Comparison of ENCODE assay signal across 30 cellular contexts in the genomic region with DNA sequence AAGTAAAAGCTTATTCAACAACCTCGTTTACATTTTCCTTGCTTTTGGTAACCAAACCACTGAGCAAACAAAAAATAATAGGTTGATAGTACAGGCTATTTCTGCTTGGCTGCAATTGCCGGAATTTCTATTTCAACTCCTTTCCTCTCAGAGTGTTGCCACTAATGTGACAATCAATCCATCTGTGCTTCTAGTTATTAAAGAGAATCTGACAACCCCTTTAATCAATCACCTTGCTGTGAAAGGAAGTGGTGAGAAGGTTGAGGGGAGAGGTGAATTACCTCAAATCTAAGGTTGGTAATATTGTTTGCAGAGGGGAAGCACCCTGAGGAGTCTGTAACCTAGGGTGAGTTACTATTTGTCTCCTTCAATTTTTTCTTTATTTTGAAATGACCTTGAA.
"Had no signal": no experiment of that assay in that cellular context is flagged by ENCODE, and none has a peak within 500 bp of the region (broad histone marks: within the 10 kb centered on the region; RNA-seq: fewer than 3 reads in every experiment).

No MANE protein-coding gene starts in this region.

- H3K27ac Mint-ChIP-seq: memory B cell; naive thymus-derived CD4-positive, alpha-beta T cell; natural killer cell treated with Interleukin-12 subunit alpha and Interleukin-12 subunit beta and Interleukin-15 and Interleukin-18, amount 100 ng/mL, for 72 hours; stimulated activated memory B cell treated with anti-CD40 and anti-IgM and Interleukin-4, amounts not matched to agents 10 μg/mL and 1 μg/mL and 100 μg/mL, for 72 hours; stimulated activated naive CD8-positive, alpha-beta T cell treated with anti-CD3 and anti-CD28 coated beads, Interleukin-15, amount 100 ng/mL, for 72 hours had no signal

- H3K4me3 Mint-ChIP-seq: memory B cell; naive thymus-derived CD4-positive, alpha-beta T cell; natural killer cell treated with Interleukin-12 subunit alpha and Interleukin-12 subunit beta and Interleukin-15 and Interleukin-18, amount 100 ng/mL, for 72 hours; neural crest cell; stimulated activated memory B cell treated with anti-CD40 and anti-IgM and Interleukin-4, amounts not matched to agents 10 μg/mL and 1 μg/mL and 100 μg/mL, for 72 hours; stimulated activated naive CD8-positive, alpha-beta T cell treated with anti-CD3 and anti-CD28 coated beads, Interleukin-15, amount 100 ng/mL, for 72 hours had no signal

- H3K4me1 Mint-ChIP-seq: memory B cell; naive thymus-derived CD4-positive, alpha-beta T cell; neural crest cell; stimulated activated memory B cell treated with anti-CD40 and anti-IgM and Interleukin-4, amounts not matched to agents 10 μg/mL and 1 μg/mL and 100 μg/mL, for 72 hours; stimulated activated naive CD8-positive, alpha-beta T cell treated with anti-CD3 and anti-CD28 coated beads, Interleukin-15, amount 100 ng/mL, for 72 hours had no signal

- H3K4me3 ChIP-seq: left ventricle myocardium inferior, lung, mucosa of descending colon, pancreas, prostate gland, sigmoid colon, spleen, testis, thyroid gland, transverse colon, upper lobe of left lung, vagina had no signal

- H3K36me3 ChIP-seq: left ventricle myocardium inferior, pancreas, prostate gland, sigmoid colon, spleen, thyroid gland, transverse colon, upper lobe of left lung, vagina had no signal

- ATAC-seq: mucosa of descending colon; naive thymus-derived CD4-positive, alpha-beta T cell; natural killer cell treated with Interleukin-12 subunit alpha and Interleukin-12 subunit beta and Interleukin-15 and Interleukin-18, amount 100 ng/mL, for 72 hours; pancreas; right cardiac atrium; stimulated activated memory B cell treated with anti-CD40 and anti-IgM and Interleukin-4, amounts not matched to agents 10 μg/mL and 1 μg/mL and 100 μg/mL, for 72 hours; stimulated activated naive CD8-positive, alpha-beta T cell treated with anti-CD3 and anti-CD28 coated beads, Interleukin-15, amount 100 ng/mL, for 72 hours had no signal

- H3K4me1 ChIP-seq: left ventricle myocardium inferior, pancreas, prostate gland, sigmoid colon, spleen, testis, transverse colon, upper lobe of left lung, vagina had no signal

- H3K27me3 Mint-ChIP-seq: memory B cell; naive thymus-derived CD4-positive, alpha-beta T cell; natural killer cell treated with Interleukin-12 subunit alpha and Interleukin-12 subunit beta and Interleukin-15 and Interleukin-18, amount 100 ng/mL, for 72 hours; stimulated activated memory B cell treated with anti-CD40 and anti-IgM and Interleukin-4, amounts not matched to agents 10 μg/mL and 1 μg/mL and 100 μg/mL, for 72 hours; stimulated activated naive CD8-positive, alpha-beta T cell treated with anti-CD3 and anti-CD28 coated beads, Interleukin-15, amount 100 ng/mL, for 72 hours had no signal

- H3K36me3 Mint-ChIP-seq: memory B cell; naive thymus-derived CD4-positive, alpha-beta T cell; stimulated activated memory B cell treated with anti-CD40 and anti-IgM and Interleukin-4, amounts not matched to agents 10 μg/mL and 1 μg/mL and 100 μg/mL, for 72 hours had no signal

- H3K27ac ChIP-seq: left ventricle myocardium inferior, pancreas, prostate gland, sigmoid colon, spleen, testis, thyroid gland, transverse colon, upper lobe of left lung, vagina had no signal

- DNase-seq: hypothalamus; islet precursor cell; left ventricle myocardium inferior; midbrain; mucosa of descending colon; naive thymus-derived CD4-positive, alpha-beta T cell; nucleus accumbens; pancreas; posterior cingulate gyrus; retina; right cardiac atrium; sigmoid colon; small intestine; spleen; stimulated activated CD4-positive, alpha-beta T cell treated with anti-CD3 and anti-CD28 coated beads, Interleukin-4, amount 100 ng/mL, for 4 hours; stimulated activated CD8-positive, alpha-beta memory T cell treated with anti-CD3 and anti-CD28 coated beads, Interleukin-4, amount 100 ng/mL, for 48 hours; stimulated activated naive CD4-positive, alpha-beta T cell treated with Interleukin-2 at 50 U/mL for 16 hours; stimulated activated naive CD8-positive, alpha-beta T cell treated with anti-CD3 and anti-CD28 coated beads, Interleukin-15, amount 100 ng/mL, for 72 hours; substantia nigra; testis; thyroid gland; transverse colon; upper lobe of left lung had no signal

- H3K27me3 ChIP-seq: pancreas, sigmoid colon, spleen, testis, thyroid gland, transverse colon, upper lobe of left lung, vagina had no signal

- H3K9me3 ChIP-seq: pancreas, prostate gland, sigmoid colon, testis, thyroid gland, transverse colon, vagina had no signal
